20 cellular contexts compared by ENCODE assay signal in the genomic region with DNA sequence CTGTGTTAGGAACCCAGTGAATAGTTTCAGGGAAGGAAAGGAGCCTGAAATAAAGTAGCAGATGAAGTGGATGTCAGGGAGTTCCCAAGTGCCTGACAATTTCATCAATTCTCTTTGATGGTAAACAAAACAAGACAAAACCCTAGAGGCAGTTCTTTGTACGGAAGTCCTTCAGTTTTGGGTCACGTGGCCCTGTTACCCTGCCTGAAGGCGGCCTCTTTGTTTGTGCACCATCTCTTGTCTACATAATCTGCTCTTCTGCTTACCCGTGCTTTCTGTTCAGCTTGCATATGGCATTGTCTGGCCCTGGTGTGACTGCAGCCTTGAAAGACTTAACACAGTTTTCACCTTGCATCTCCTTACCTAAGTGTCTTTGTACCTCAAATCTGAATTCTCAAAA.
"Had no signal": no experiment of that assay in that cellular context is flagged by ENCODE, and none has a peak within 500 bp of the region (broad histone marks: within the 10 kb centered on the region; RNA-seq: fewer than 3 reads in every experiment).

No MANE protein-coding gene starts in this region.

- H3K27ac ChIP-seq: cardiac muscle cell, esophagus squamous epithelium, heart right ventricle, left lung had no signal

- FAIRE-seq: endothelial cell of umbilical vein had no signal

- H3K36me3 ChIP-seq: cardiac muscle cell, esophagus squamous epithelium, heart right ventricle, left lung had no signal

- H3K4me3 ChIP-seq: cardiac muscle cell, esophagus squamous epithelium, heart right ventricle, left lung had no signal

- DNase-seq: activated CD4-positive, alpha-beta T cell treated with anti-CD3 and anti-CD28 coated beads, Interleukin-2, amount 10 ng/mL, durations not matched to agents 24 days and 14 days; activated CD4-positive, CD25-positive, alpha-beta regulatory T cell; activated CD8-positive, alpha-beta T cell treated with anti-CD3 and anti-CD28 coated beads, Interleukin-2, amount 10 ng/mL, durations not matched to agents 7 days and 5 days; activated naive CD4-positive, alpha-beta T cell treated with Interleukin-2 at 50 U/mL for 16 hours; activated naive CD8-positive, alpha-beta T cell treated with anti-CD3 and anti-CD28 coated beads, Interleukin-2, amount 10 ng/mL, durations not matched to agents 7 days and 5 days; activated T-cell treated with anti-CD3 and anti-CD28 coated beads, Interleukin-2, amount 50 U/mL, for 24 hours; amygdala; dermis blood vessel endothelial cell; effector memory CD4-positive, alpha-beta T cell; esophagus squamous epithelium; heart right ventricle; left lung; nucleus accumbens; posterior cingulate gyrus; stimulated activated CD4-positive, alpha-beta T cell treated with anti-CD3 and anti-CD28 coated beads, Interleukin-12 subunit alpha, Interleukin-12 subunit beta, amount 100 ng/mL, for 4 hours; stimulated activated CD4-positive, alpha-beta T cell treated with anti-CD3 and anti-CD28 coated beads, Interleukin-1b, Interleukin-23, amount 100 ng/mL, for 48 hours; stimulated activated CD8-positive, alpha-beta memory T cell treated with anti-CD3 and anti-CD28 coated beads, Interleukin-4, amount 100 ng/mL, for 48 hours; stimulated activated naive CD4-positive, alpha-beta T cell had no signal

- H3K27me3 ChIP-seq: cardiac muscle cell, esophagus squamous epithelium, heart right ventricle, left lung had no signal

- H3K4me1 ChIP-seq: esophagus squamous epithelium, heart right ventricle, left lung had no signal

- H3K9me3 ChIP-seq: esophagus squamous epithelium, heart right ventricle, left lung had no signal
